Comparison of ENCODE assay signal across 8 cellular contexts in genomic region chr2:43387092-43388062, GRCh38.
A peak's percentile ranks its signal among the peaks of the same experiment; 100 is the strongest.
DNase-seq lines count a peak whose midpoint lies in the region; ATAC-seq and TF ChIP-seq lines count a peak whose summit lies in the region.

No MANE protein-coding gene starts in this region.

- peak overlapping the region in 1 of 2 donors; percentile 54 for H3K27ac ChIP-seq in coronary artery

- peak overlapping the region; percentile 11 for H3K4me3 ChIP-seq in coronary artery

- no peak for DNase-seq in activated naive CD4-positive, alpha-beta T cell treated with anti-CD3 and anti-CD28 coated beads, Interleukin-2, amount 50 U/mL, for 72 hours (ENCODE audit: low spot score in 2 of 2)
- DNase-seq in activated naive CD4-positive, alpha-beta T cell treated with Interleukin-2 at 50 U/mL for 16 hours, result no peak
- DNase-seq in coronary artery (ENCODE audit: low spot score), result no peak
- DNase-seq in NOMO-1 (lab: John Stamatoyannopoulos, UW; ENCODE audit: unreplicated experiment in 2 of 2), result no peak
- no peak for DNase-seq in T-helper 9 cell
- no peak for DNase-seq in NCI-H2227 (lab: John Stamatoyannopoulos, UW; ENCODE audit: unreplicated experiment)
- no peak for DNase-seq in HK-2 (ENCODE audit: unreplicated experiment)

- no peaks in the 10 kb centered on the region for H3K36me3 Mint-ChIP-seq in activated naive CD4-positive, alpha-beta T cell treated with anti-CD3 and anti-CD28 coated beads, Interleukin-2, amount 50 U/mL, for 72 hours

- TF ChIP-seq CTCF in coronary artery (IDR thresholded peaks at IDR 0.05), result no peak

- no peaks in the 10 kb centered on the region for H3K9me3 Mint-ChIP-seq in activated naive CD4-positive, alpha-beta T cell treated with anti-CD3 and anti-CD28 coated beads, Interleukin-2, amount 50 U/mL, for 72 hours

- H3K27ac Mint-ChIP-seq in activated naive CD4-positive, alpha-beta T cell treated with anti-CD3 and anti-CD28 coated beads, Interleukin-2, amount 50 U/mL, for 72 hours, result peak overlapping the region; percentile 14 to 37

- peak; percentile 68 to 93 for ATAC-seq in activated naive CD4-positive, alpha-beta T cell treated with anti-CD3 and anti-CD28 coated beads, Interleukin-2, amount 50 U/mL, for 72 hours
- peak; percentile 75 for ATAC-seq in HG03280 (IDR thresholded peaks at IDR 0.05; ENCODE audit: unreplicated experiment)
